ENCODE assay signal across 14 cellular contexts in genomic region chr7:139762886-139763285, GRCh38. TPM values are rescaled to one million over a fixed set of nuclear protein-coding genes. Genes with fewer than 3 reads are reported as not detected.
DNase-seq lines count a peak whose midpoint lies in the region; ATAC-seq lines count a peak whose summit lies in the region.
"Had no signal": no experiment of that assay in that cellular context is flagged by ENCODE, and none has a peak within 500 bp of the region (broad histone marks: within the 10 kb centered on the region; RNA-seq: fewer than 3 reads in every experiment).

No MANE protein-coding gene starts in this region.

- peaks cover 27 to 56% (median 46%) of the 10 kb centered on the region in 10 experiments for H3K4me1 ChIP-seq in BLaER1 treated with 17β-estradiol and CSF1 and Interleukin-3, amounts not matched to agents 10 nM and 100 nM
- H3K4me1 ChIP-seq: testis had no signal

- H3K27me3 ChIP-seq in BLaER1 treated with 17β-estradiol and CSF1 and Interleukin-3, amounts not matched to agents 10 nM and 100 nM, result no peaks in the 10 kb centered on the region
- H3K27me3 ChIP-seq: testis had no signal

- peaks cover 38 to 100% (median 88%) of the 10 kb centered on the region in 11 experiments; a peak in 21 of 22 replicates for H4K20me1 ChIP-seq in BLaER1 treated with 17β-estradiol and CSF1 and Interleukin-3, amounts not matched to agents 10 nM and 100 nM

- DNase-seq in RPMI7951 (ENCODE audit: low read depth) (peak; percentile 85), fibroblast of gingiva (ENCODE audit: low read depth) (peak; percentile 36), myocyte (ENCODE audit: low read depth) (peak; percentile 81), KG1 (lab: John Stamatoyannopoulos, UW) (no peak)
- DNase-seq: activated CD4-positive, alpha-beta memory T cell treated with anti-CD3 and anti-CD28 coated beads for 36 hours; CD8-positive, alpha-beta memory T cell; head of caudate nucleus; NCI-H524 treated with DMSO at 0.1 percent for 48 hours; stimulated activated CD4-positive, alpha-beta T cell treated with anti-CD3 and anti-CD28 coated beads, Interleukin-2, amount 100 ng/mL, for 24 hours; testis had no signal

- ATAC-seq in HG03097 (IDR thresholded peaks at IDR 0.05; ENCODE audit: low FRiP score, unreplicated experiment) (no peak), HG03457 (IDR thresholded peaks at IDR 0.05; ENCODE audit: unreplicated experiment) (no peak), HG03108 (IDR thresholded peaks at IDR 0.05; ENCODE audit: unreplicated experiment) (no peak)

- no peak overlapping the region for H3K4me3 ChIP-seq in BLaER1 treated with 17β-estradiol and CSF1 and Interleukin-3, amounts not matched to agents 10 nM and 100 nM
- H3K4me3 ChIP-seq: testis had no signal

- peak overlapping the region in 1 of 11 experiments; percentile 31; a peak in 2 of 22 replicates for H3K27ac ChIP-seq in BLaER1 treated with 17β-estradiol and CSF1 and Interleukin-3, amounts not matched to agents 10 nM and 100 nM
- H3K27ac ChIP-seq: testis had no signal

- peaks cover 0 to 27% (median 10%) of the 10 kb centered on the region in 11 experiments; a peak in 13 of 22 replicates for H3K9me3 ChIP-seq in BLaER1 treated with 17β-estradiol and CSF1 and Interleukin-3, amounts not matched to agents 10 nM and 100 nM (replicated peaks in 1 of 11)
- H3K9me3 ChIP-seq: testis had no signal

- peak overlapping the region in 9 of 11 experiments; percentile 5 to 61 (median 31); a peak in 13 of 22 replicates for H3K4me2 ChIP-seq in BLaER1 treated with 17β-estradiol and CSF1 and Interleukin-3, amounts not matched to agents 10 nM and 100 nM

- no peak overlapping the region for H3K9ac ChIP-seq in BLaER1 treated with 17β-estradiol and CSF1 and Interleukin-3, amounts not matched to agents 10 nM and 100 nM

- H3K36me3 ChIP-seq in BLaER1 treated with 17β-estradiol and CSF1 and Interleukin-3, amounts not matched to agents 10 nM and 100 nM, result peaks cover 11 to 75% (median 63%) of the 10 kb centered on the region in 11 experiments

RNA-seq across cellular contexts. Expression of gene HIPK2, which starts 14.9 kb away (rescaled TPM):
- total RNA-seq in RPMI7951 (2014; rRNA removed; shearing (Covaris generic)), result 7.5 and 8.3 TPM in 2 replicates
- total RNA-seq in myocyte, result 23.5 and 26.4 TPM in 2 replicates
- 19.5 TPM for polyA plus RNA-seq in myocyte (2012)
